Comparison of ENCODE assay signal across 8 cellular contexts in the genomic region with DNA sequence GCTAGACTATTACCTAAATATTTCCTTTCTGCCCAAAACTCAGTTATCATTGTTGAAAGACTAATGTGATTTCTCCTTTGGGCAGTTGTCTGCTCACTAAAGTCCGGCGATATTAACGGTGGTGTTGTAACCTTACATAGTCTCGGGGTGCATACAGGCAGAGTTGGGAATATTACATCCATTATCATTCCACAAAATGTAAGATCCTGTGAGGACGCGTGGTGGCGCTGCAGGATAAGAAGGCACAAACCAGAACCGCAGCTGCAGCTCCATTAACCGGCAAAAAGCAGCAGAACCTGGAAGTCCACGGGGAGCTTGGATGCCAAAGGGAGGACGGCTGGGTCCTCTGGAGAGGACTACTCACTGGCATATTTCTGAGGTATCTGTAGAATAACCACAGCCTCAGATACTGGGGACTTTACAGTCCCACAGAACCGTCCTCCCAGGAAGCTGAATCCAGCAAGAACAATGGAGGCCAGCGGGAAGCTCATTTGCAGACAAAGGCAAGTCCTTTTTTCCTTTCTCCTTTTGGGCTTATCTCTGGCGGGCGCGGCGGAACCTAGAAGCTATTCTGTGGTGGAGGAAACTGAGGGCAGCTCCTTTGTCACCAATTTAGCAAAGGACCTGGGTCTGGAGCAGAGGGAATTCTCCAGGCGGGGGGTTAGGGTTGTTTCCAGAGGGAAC. TPM values are rescaled to one million over a fixed set of nuclear protein-coding genes. Genes with fewer than 3 reads are reported as not detected.
DNase-seq lines count a peak whose midpoint lies in the region; ATAC-seq and TF ChIP-seq lines count a peak whose summit lies in the region.
"Not testable (repeated sequence)": the region's sequence is repeated elsewhere in the genome, so short reads cannot be mapped to it uniquely, and the experiment has no call there.

A gene (plus strand): TSS at position 264 of the 684 bp plus-strand sequence. CDS start 205 bp downstream, at position 469.

- H3K79me2 ChIP-seq in OCI-LY1 (ENCODE audit: insufficient read depth, low read length); osteoblast (ENCODE audit: insufficient read depth, low read length): not testable (repeated sequence)

- POLR2A ChIA-PET in activated CD4-positive, alpha-beta memory T cell treated with anti-CD3 and anti-CD28 coated beads for 36 hours (lab: Charles Lee): not testable (repeated sequence)

- not testable (repeated sequence) for H3K27me3 ChIP-seq in OCI-LY1 (ENCODE audit: insufficient read depth, low read length); right atrium auricular region; osteoblast (ENCODE audit: insufficient read depth, low read length); upper lobe of right lung

- peaks cover 12% of the 10 kb centered on the region for H3K36me3 Mint-ChIP-seq in activated CD4-positive, alpha-beta memory T cell treated with anti-CD3 and anti-CD28 coated beads for 36 hours
- H3K36me3 Mint-ChIP-seq in effector memory CD8-positive, alpha-beta T cell (ENCODE audit: insufficient read depth): not testable (repeated sequence)

- ATAC-seq in effector memory CD8-positive, alpha-beta T cell (replicated peaks): not testable (repeated sequence)
- peak; percentile 73 for ATAC-seq in upper lobe of right lung

- H3K36me3 ChIP-seq in ES-I3 (ENCODE audit: insufficient read depth, low read length); OCI-LY1 (ENCODE audit: insufficient read depth, low read length); right atrium auricular region; osteoblast (ENCODE audit: insufficient read depth, low read length); upper lobe of right lung: not testable (repeated sequence)

- intact Hi-C loops in activated CD4-positive, alpha-beta memory T cell treated with anti-CD3 and anti-CD28 coated beads for 36 hours (cut with micrococcal nuclease); upper lobe of right lung (cut with DNase I): not testable (repeated sequence)

- not testable (repeated sequence) for H3K4me1 Mint-ChIP-seq in activated CD4-positive, alpha-beta memory T cell treated with anti-CD3 and anti-CD28 coated beads for 36 hours (ENCODE audit: low read depth); effector memory CD8-positive, alpha-beta T cell (ENCODE audit: low read depth in 2 of 2)

- H3K27me3 Mint-ChIP-seq in activated CD4-positive, alpha-beta memory T cell treated with anti-CD3 and anti-CD28 coated beads for 36 hours: peaks cover 44% of the 10 kb centered on the region
- H3K27me3 Mint-ChIP-seq in effector memory CD8-positive, alpha-beta T cell: peaks cover 40 to 41% of the 10 kb centered on the region in 2 donors

- TF ChIP-seq CTCF in LNCaP clone FGC (IDR thresholded peaks at IDR 0.05; ENCODE audit: control insufficient read depth, extremely low read depth, insufficient read depth): peak; percentile 63
- TF ChIP-seq CTCF in OCI-LY1 (IDR thresholded peaks at IDR 0.05; ENCODE audit: low read length): peak; percentile 26; the same call in 1 of the 2 replicates
- TF ChIP-seq CTCF in right atrium auricular region (IDR thresholded peaks at IDR 0.05): peak in 1 of 2 donors; percentile 65
- peak; percentile 34 for TF ChIP-seq CTCF in osteoblast (IDR thresholded peaks at IDR 0.05; ENCODE audit: extremely low read depth, low read depth, low read length)
- TF ChIP-seq CTCF in upper lobe of right lung (IDR thresholded peaks at IDR 0.05): peak; percentile 19

- peaks cover 23% of the 10 kb centered on the region for H3K9me3 Mint-ChIP-seq in activated CD4-positive, alpha-beta memory T cell treated with anti-CD3 and anti-CD28 coated beads for 36 hours
- H3K9me3 Mint-ChIP-seq in effector memory CD8-positive, alpha-beta T cell: not testable (repeated sequence)

- not testable (repeated sequence) for H2AFZ ChIP-seq in OCI-LY1 (ENCODE audit: low read length); osteoblast (ENCODE audit: low read length)

- not testable (repeated sequence) for H3K27ac ChIP-seq in OCI-LY1 (ENCODE audit: low read depth, low read length, poor library complexity, severe bottlenecking); right atrium auricular region; osteoblast (ENCODE audit: low read depth, low read length); upper lobe of right lung

- not testable (repeated sequence) for H3K9me3 ChIP-seq in ES-I3 (ENCODE audit: control insufficient read depth, insufficient read depth, low read length); OCI-LY1 (ENCODE audit: low read length); osteoblast (ENCODE audit: low read depth, low read length); upper lobe of right lung
- peaks cover 6 to 86% of the 10 kb centered on the region in 2 donors for H3K9me3 ChIP-seq in right atrium auricular region

- not testable (repeated sequence) for H3K4me3 Mint-ChIP-seq in activated CD4-positive, alpha-beta memory T cell treated with anti-CD3 and anti-CD28 coated beads for 36 hours
- H3K4me3 Mint-ChIP-seq in effector memory CD8-positive, alpha-beta T cell: peak within 1 kb of the TSS; percentile 22 to 58

- H3K9ac ChIP-seq in ES-I3 (ENCODE audit: low read depth, low read length): peak within 1 kb of the TSS; percentile 33; the same call in 1 of the 2 replicates
- H3K9ac ChIP-seq in OCI-LY1 (ENCODE audit: low read length): not testable (repeated sequence)

- H3K4me1 ChIP-seq in ES-I3 (ENCODE audit: insufficient read depth, low read length); OCI-LY1 (ENCODE audit: insufficient read depth, low read length, severe bottlenecking); right atrium auricular region; osteoblast (ENCODE audit: insufficient read depth, low read length); upper lobe of right lung: not testable (repeated sequence)

- not testable (repeated sequence) for H3F3A ChIP-seq in OCI-LY1 (ENCODE audit: insufficient read depth, low read length)

- H4K20me1 ChIP-seq in OCI-LY1 (ENCODE audit: insufficient read depth, low read length); osteoblast (ENCODE audit: insufficient read depth, low read length): not testable (repeated sequence)

- H3K9me2 ChIP-seq in OCI-LY1 (ENCODE audit: low read depth, low read length): not testable (repeated sequence)

- DNase-seq in LNCaP clone FGC (ENCODE audit: low read depth) (peak; percentile 47), right atrium auricular region (ENCODE audit: low spot score) (peak; percentile 66)
- peak; percentile 57 for DNase-seq in activated CD4-positive, alpha-beta memory T cell treated with anti-CD3 and anti-CD28 coated beads for 36 hours
- DNase-seq in effector memory CD8-positive, alpha-beta T cell; osteoblast (ENCODE audit: insufficient read length, low spot score, missing footprints); upper lobe of right lung: not testable (repeated sequence)

- H3K4me3 ChIP-seq in LNCaP clone FGC (ENCODE audit: low read depth, low read length) (peak within 1 kb of the TSS; percentile 36), right atrium auricular region (peak within 1 kb of the TSS; percentile 1 to 37)
- not testable (repeated sequence) for H3K4me3 ChIP-seq in OCI-LY1 (ENCODE audit: low read depth, low read length, poor library complexity, severe bottlenecking); osteoblast (ENCODE audit: insufficient read depth, low read length); upper lobe of right lung

- CTCF ChIA-PET in activated CD4-positive, alpha-beta memory T cell treated with anti-CD3 and anti-CD28 coated beads for 36 hours (lab: Charles Lee): interaction anchor here (1.0 kb wide), 1 partner anchor 107 kb away, joined by 3 read pairs; a partner anchor contains a TSS

- H3K27ac Mint-ChIP-seq in activated CD4-positive, alpha-beta memory T cell treated with anti-CD3 and anti-CD28 coated beads for 36 hours; effector memory CD8-positive, alpha-beta T cell: not testable (repeated sequence)

- H3K4me2 ChIP-seq in OCI-LY1 (ENCODE audit: low read length); osteoblast (ENCODE audit: insufficient read depth, low read length): not testable (repeated sequence)

RNA-seq across cellular contexts. Expression of the gene that starts here (rescaled TPM):
- total RNA-seq in activated CD4-positive, alpha-beta memory T cell treated with anti-CD3 and anti-CD28 coated beads for 36 hours: not detected
- total RNA-seq in right atrium auricular region (1 to 10 TPM; 4.2 to 5.0 TPM), osteoblast (2.1 and 2.2 TPM in 2 replicates), upper lobe of right lung (3.2 TPM)

Comparison
In these comparisons a context has a peak if more than half of its experiments do, and no peak if none do; other contexts are left out.
1. Peak in DNase-seq in activated CD4-positive, alpha-beta memory T cell treated with anti-CD3 and anti-CD28 coated beads for 36 hours; RNA of the gene not detected or under 1 TPM.